In the genomic region with DNA sequence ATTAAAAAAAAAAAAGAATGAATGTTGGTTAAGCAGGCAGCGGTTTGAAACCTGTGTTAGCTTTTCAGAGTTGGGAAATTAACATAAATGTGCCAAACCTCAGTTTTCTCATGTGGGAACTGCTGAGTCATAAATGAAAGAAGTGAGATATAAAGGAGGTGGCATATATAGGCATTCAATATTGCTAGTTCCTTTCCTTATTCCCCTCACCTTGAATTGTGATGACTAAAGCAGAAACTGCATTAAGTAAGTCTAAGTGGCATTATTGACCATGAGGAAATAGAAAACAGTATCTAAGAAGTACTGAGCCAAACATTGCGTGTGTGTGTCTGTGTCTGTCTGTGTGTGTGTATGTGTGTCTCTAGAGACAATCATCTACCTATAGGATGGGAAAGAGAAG, we compare ENCODE assay signal across 10 cellular contexts.
DNase-seq lines count a peak whose midpoint lies in the region; ATAC-seq lines count a peak whose summit lies in the region.
"Had no signal": no experiment of that assay in that cellular context is flagged by ENCODE, and none has a peak within 500 bp of the region (broad histone marks: within the 10 kb centered on the region; RNA-seq: fewer than 3 reads in every experiment).

No MANE protein-coding gene starts in this region.

- peak; percentile 25 for DNase-seq in Caki2 (ENCODE audit: low read depth)
- DNase-seq in Jurkat, Clone E6-1 (ENCODE audit: low read depth, low spot score): peak; percentile 52
- no peak for DNase-seq in SW 1271 (lab: John Stamatoyannopoulos, UW)
- no peak for DNase-seq in stimulated activated CD4-positive, alpha-beta T cell treated with anti-CD3 and anti-CD28 coated beads, Interleukin-12 subunit alpha, Interleukin-12 subunit beta, amount 100 ng/mL, for 4 hours
- DNase-seq in NCI-H2171 (lab: John Stamatoyannopoulos, UW): no peak
- DNase-seq in Right ventricle myocardium inferior (ENCODE audit: missing footprints): no peak
- DNase-seq: NCI-H1417 treated with DMSO at 0.1 percent for 48 hours, NCI-H82 had no signal

- H3K4me3 ChIP-seq in Jurkat, Clone E6-1 (ENCODE audit: low read length): no peak overlapping the region

- intact Hi-C loops in Right ventricle myocardium inferior (cut with DNase I): no loop called here

- ATAC-seq in GM19043 (IDR thresholded peaks at IDR 0.05; ENCODE audit: low read depth, unreplicated experiment) (peak; percentile 52), HG02678 (IDR thresholded peaks at IDR 0.05; ENCODE audit: unreplicated experiment) (peak; percentile 73), Right ventricle myocardium inferior (no peak)

- in situ Hi-C loops in Caki2 (cut with HindIII; ENCODE audit: low pct_unique_long_range_greater_than_20kb, low sequenced_read_pairs): no loop called here

Comparison
In these comparisons a context has a peak if more than half of its experiments do, and no peak if none do; other contexts are left out.
1. DNase-seq: peak in Caki2 (single experiment) and Jurkat, Clone E6-1 (single experiment); none in SW 1271 (0 of 2), stimulated activated CD4-positive, alpha-beta T cell treated with anti-CD3 and anti-CD28 coated beads, Interleukin-12 subunit alpha, Interleukin-12 subunit beta, amount 100 ng/mL, for 4 hours (single experiment), NCI-H2171 (single experiment) and Right ventricle myocardium inferior (single experiment).